ENCODE assay signal across 11 cellular contexts in genomic region chr7:116970148-116970910, GRCh38. TPM values are rescaled to one million over a fixed set of nuclear protein-coding genes. Genes with fewer than 3 reads are reported as not detected.
DNase-seq lines count a peak whose midpoint lies in the region; ATAC-seq, FAIRE-seq and TF ChIP-seq lines count a peak whose summit lies in the region.
"Had no signal": no experiment of that assay in that cellular context is flagged by ENCODE, and none has a peak within 500 bp of the region (broad histone marks: within the 10 kb centered on the region; RNA-seq: fewer than 3 reads in every experiment).

No MANE protein-coding gene starts in this region.

- peaks cover 0 to 3% of the 10 kb centered on the region in 2 donors for H3K36me3 Mint-ChIP-seq in CD14-positive monocyte

- H3K36me3 ChIP-seq in KMS-11 (ENCODE audit: insufficient read depth) (no peaks in the 10 kb centered on the region), pancreas (no peaks in the 10 kb centered on the region)

- no peak for FAIRE-seq in pancreas (lab: Jason Lieb, UNC)

- peak overlapping the region; percentile 46 for H2AFZ ChIP-seq in KMS-11 (ENCODE audit: low read depth)

- peaks cover 0 to 2% (median 1%) of the 10 kb centered on the region in 3 donors for H3K27me3 Mint-ChIP-seq in CD14-positive monocyte (ENCODE audit: low read depth in 3 of 3)
- H3K27me3 Mint-ChIP-seq: activated naive CD4-positive, alpha-beta T cell treated with anti-CD3 and anti-CD28 coated beads, Interleukin-2, amount 50 U/mL, for 24 hours had no signal

- H3K4me1 Mint-ChIP-seq in CD14-positive monocyte, result peaks cover 33% of the 10 kb centered on the region
- H3K4me1 Mint-ChIP-seq: activated naive CD4-positive, alpha-beta T cell treated with anti-CD3 and anti-CD28 coated beads, Interleukin-2, amount 50 U/mL, for 24 hours had no signal

- H3K4me3 ChIP-seq in KMS-11 (IDR thresholded peaks at IDR 0.05; ENCODE audit: insufficient read depth, low read depth, low read length) (no peak overlapping the region), pancreas (no peak overlapping the region)
- H3K4me3 ChIP-seq: psoas muscle had no signal

- peak overlapping the region; percentile 77 for H3K9ac ChIP-seq in KMS-11

- TF ChIP-seq CTCF in CD14-positive monocyte (IDR thresholded peaks at IDR 0.05), result no peak
- no peak for TF ChIP-seq CTCF in KMS-11 (conservative IDR thresholded peaks at IDR 0.05; ENCODE audit: low read depth, low read length)
- TF ChIP-seq CTCF in pancreas (IDR thresholded peaks at IDR 0.05), result no peak

- H3K27me3 ChIP-seq in KMS-11 (ENCODE audit: insufficient read depth, low read depth) (no peaks in the 10 kb centered on the region), pancreas (no peaks in the 10 kb centered on the region)

- DNase-seq in CD14-positive monocyte (ENCODE audit: low spot score), result no peak
- no peak for DNase-seq in activated CD4-positive, CD25-positive, alpha-beta regulatory T cell (lab: John Stamatoyannopoulos, UW)
- DNase-seq in pancreas, result no peak
- no peak for DNase-seq in SIG-M5 (lab: John Stamatoyannopoulos, UW)
- DNase-seq in islet precursor cell, result no peak
- DNase-seq: psoas muscle had no signal

- H3K27ac ChIP-seq in KMS-11 (peak overlapping the region; percentile 93), pancreas (no peak overlapping the region)
- H3K27ac ChIP-seq: C4-2B, psoas muscle had no signal

- peak overlapping the region; percentile 86 for H3K4me2 ChIP-seq in KMS-11

- ATAC-seq in GM19035 (IDR thresholded peaks at IDR 0.05; ENCODE audit: unreplicated experiment) (peak; percentile 83), HG02870 (IDR thresholded peaks at IDR 0.05; ENCODE audit: unreplicated experiment) (peak; percentile 68), pancreas (no peak)

- H3K9me3 ChIP-seq in pancreas, result no peaks in the 10 kb centered on the region
- H3K9me3 ChIP-seq: psoas muscle had no signal

- H3K4me3 Mint-ChIP-seq in CD14-positive monocyte, result peak overlapping the region; percentile 64 to 83
- H3K4me3 Mint-ChIP-seq: activated naive CD4-positive, alpha-beta T cell treated with anti-CD3 and anti-CD28 coated beads, Interleukin-2, amount 50 U/mL, for 24 hours had no signal

- intact Hi-C loops in CD14-positive monocyte (cut with micrococcal nuclease), result no loop called here
- intact Hi-C loops in pancreas (cut with DNase I), result no loop called here

- WGBS in pancreas, 2 donors, result 79 to 85% methylated on average over 4 of the region's 4 CpGs

- H4K20me1 ChIP-seq in KMS-11 (ENCODE audit: insufficient read depth), result no peaks in the 10 kb centered on the region

- peak overlapping the region; percentile 49 to 92 (median 83) for H3K27ac Mint-ChIP-seq in CD14-positive monocyte
- H3K27ac Mint-ChIP-seq: activated naive CD4-positive, alpha-beta T cell treated with anti-CD3 and anti-CD28 coated beads, Interleukin-2, amount 50 U/mL, for 24 hours had no signal

- peaks cover 0 to 3% (median 0%) of the 10 kb centered on the region in 7 donors for H3K9me3 Mint-ChIP-seq in CD14-positive monocyte
- H3K9me3 Mint-ChIP-seq: activated naive CD4-positive, alpha-beta T cell treated with anti-CD3 and anti-CD28 coated beads, Interleukin-2, amount 50 U/mL, for 24 hours had no signal

- peaks cover 25% of the 10 kb centered on the region; the same call in 1 of the 2 replicates for H3K79me2 ChIP-seq in KMS-11 (ENCODE audit: insufficient read depth, low read depth)

- peaks cover 61% of the 10 kb centered on the region for H3K4me1 ChIP-seq in KMS-11 (ENCODE audit: low read depth, poor library complexity, severe bottlenecking)
- peaks cover 0 to 12% (median 9%) of the 10 kb centered on the region in 3 donors for H3K4me1 ChIP-seq in pancreas

RNA-seq across cellular contexts. Expression of gene ST7, which starts 17.0 kb away (rescaled TPM):
- polyA plus RNA-seq in CD14-positive monocyte (1 to 10 TPM; 3.6 to 5.5 TPM), pancreas (10 to 100 TPM in 1 of 2 donors, 1 to 10 TPM in 1; 8.2 to 16.1 TPM)
- total RNA-seq in pancreas, result 10 to 100 TPM; 16.4 to 20.2 (median 18.1) TPM

Comparison
In these comparisons a context has a peak if more than half of its experiments do, and no peak if none do; other contexts are left out.
1. ATAC-seq: peak in GM19035 (single experiment) and HG02870 (single experiment); none in pancreas (0 of 4).